Comparison of ENCODE assay signal across 1 cellular context in the genomic region with DNA sequence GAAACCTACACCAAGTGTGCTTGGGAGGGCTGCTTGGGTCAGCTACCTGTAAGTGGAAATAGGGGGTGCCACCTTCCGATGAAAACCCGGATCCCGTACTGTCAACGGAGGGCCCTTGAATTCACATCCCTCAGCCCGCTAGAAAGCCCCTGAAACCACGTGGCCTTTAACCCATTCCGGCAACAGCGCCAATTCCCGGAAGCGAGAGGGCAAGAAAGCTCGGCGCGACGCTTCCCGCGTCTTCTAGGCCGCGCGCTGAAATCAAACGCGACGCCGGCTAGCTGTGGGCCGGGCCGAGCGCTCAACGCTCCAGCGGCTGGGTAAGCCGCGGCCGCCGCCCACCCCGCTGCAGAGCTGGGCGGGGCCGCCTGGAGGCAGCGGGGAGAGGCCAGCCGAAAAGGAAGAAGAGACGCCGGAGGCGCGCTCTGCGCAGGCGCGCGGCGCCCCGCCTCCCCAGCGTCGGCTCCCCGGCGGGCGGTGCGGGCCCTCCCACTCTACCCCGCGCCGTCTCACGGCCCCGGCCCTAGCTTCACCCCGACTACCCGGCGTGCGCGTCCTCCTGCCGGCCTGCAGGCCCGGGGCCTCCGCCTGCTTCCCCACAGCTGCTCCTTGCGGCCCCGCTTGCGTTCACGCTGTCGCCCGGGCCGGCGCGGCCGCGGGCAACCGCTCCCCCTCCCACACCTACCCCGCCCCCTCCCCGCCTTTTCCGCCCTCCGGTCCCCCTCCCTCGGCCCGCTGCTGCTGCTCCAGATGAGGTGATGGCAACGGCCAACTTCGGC.
TF ChIP-seq lines count a peak whose summit lies in the region.

A gene (plus strand): TSS at position 492 of the 779 bp plus-strand sequence. CDS start 267 bp downstream, at position 759.

TF ChIP-seq in HEK293, 187 proteins besides CTCF, POLR2A, EP300 and RAD21 (continued from another document):
- TF ChIP-seq, protein P1, sequence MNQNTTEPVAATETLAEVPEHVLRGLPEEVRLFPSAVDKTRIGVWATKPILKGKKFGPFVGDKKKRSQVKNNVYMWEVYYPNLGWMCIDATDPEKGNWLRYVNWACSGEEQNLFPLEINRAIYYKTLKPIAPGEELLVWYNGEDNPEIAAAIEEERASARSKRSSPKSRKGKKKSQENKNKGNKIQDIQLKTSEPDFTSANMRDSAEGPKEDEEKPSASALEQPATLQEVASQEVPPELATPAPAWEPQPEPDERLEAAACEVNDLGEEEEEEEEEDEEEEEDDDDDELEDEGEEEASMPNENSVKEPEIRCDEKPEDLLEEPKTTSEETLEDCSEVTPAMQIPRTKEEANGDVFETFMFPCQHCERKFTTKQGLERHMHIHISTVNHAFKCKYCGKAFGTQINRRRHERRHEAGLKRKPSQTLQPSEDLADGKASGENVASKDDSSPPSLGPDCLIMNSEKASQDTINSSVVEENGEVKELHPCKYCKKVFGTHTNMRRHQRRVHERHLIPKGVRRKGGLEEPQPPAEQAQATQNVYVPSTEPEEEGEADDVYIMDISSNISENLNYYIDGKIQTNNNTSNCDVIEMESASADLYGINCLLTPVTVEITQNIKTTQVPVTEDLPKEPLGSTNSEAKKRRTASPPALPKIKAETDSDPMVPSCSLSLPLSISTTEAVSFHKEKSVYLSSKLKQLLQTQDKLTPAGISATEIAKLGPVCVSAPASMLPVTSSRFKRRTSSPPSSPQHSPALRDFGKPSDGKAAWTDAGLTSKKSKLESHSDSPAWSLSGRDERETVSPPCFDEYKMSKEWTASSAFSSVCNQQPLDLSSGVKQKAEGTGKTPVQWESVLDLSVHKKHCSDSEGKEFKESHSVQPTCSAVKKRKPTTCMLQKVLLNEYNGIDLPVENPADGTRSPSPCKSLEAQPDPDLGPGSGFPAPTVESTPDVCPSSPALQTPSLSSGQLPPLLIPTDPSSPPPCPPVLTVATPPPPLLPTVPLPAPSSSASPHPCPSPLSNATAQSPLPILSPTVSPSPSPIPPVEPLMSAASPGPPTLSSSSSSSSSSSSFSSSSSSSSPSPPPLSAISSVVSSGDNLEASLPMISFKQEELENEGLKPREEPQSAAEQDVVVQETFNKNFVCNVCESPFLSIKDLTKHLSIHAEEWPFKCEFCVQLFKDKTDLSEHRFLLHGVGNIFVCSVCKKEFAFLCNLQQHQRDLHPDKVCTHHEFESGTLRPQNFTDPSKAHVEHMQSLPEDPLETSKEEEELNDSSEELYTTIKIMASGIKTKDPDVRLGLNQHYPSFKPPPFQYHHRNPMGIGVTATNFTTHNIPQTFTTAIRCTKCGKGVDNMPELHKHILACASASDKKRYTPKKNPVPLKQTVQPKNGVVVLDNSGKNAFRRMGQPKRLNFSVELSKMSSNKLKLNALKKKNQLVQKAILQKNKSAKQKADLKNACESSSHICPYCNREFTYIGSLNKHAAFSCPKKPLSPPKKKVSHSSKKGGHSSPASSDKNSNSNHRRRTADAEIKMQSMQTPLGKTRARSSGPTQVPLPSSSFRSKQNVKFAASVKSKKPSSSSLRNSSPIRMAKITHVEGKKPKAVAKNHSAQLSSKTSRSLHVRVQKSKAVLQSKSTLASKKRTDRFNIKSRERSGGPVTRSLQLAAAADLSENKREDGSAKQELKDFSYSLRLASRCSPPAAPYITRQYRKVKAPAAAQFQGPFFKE (tag by site-specific recombination; IDR thresholded peaks at IDR 0.05; ENCODE audit: borderline replicate concordance) = no peak
- no peak for TF ChIP-seq ZNF311 (tag by site-specific recombination; IDR thresholded peaks at IDR 0.05; ENCODE audit: borderline replicate concordance)
- no peak for TF ChIP-seq ZNF221 (tag by site-specific recombination; IDR thresholded peaks at IDR 0.05; ENCODE audit: borderline replicate concordance)
- no peak for TF ChIP-seq ZNF140 (tag by site-specific recombination; IDR thresholded peaks at IDR 0.05)
- TF ChIP-seq ZNF791 (tag by site-specific recombination; IDR thresholded peaks at IDR 0.05) = no peak
- peak; percentile 48; the same call in 1 of the 2 replicates for TF ChIP-seq KLF8 (tag by site-specific recombination; IDR thresholded peaks at IDR 0.05)
- no peak for TF ChIP-seq ZNF626 (tag by site-specific recombination; IDR thresholded peaks at IDR 0.05)
- no peak for TF ChIP-seq ZNF571 (tag by site-specific recombination; IDR thresholded peaks at IDR 0.05)
- no peak for TF ChIP-seq ZNF155 (tag by site-specific recombination; IDR thresholded peaks at IDR 0.05)
- TF ChIP-seq SCRT1 (tag by site-specific recombination; IDR thresholded peaks at IDR 0.05; ENCODE audit: borderline replicate concordance) = no peak
- TF ChIP-seq ZSCAN16 (tag by site-specific recombination; IDR thresholded peaks at IDR 0.05) = 0 out of 2 replicates have a peak, but pooled peaks have one; percentile 24
- no peak for TF ChIP-seq ZNF350 (tag by site-specific recombination; IDR thresholded peaks at IDR 0.05)
- no peak for TF ChIP-seq ZNF391 (tag by site-specific recombination; IDR thresholded peaks at IDR 0.05; ENCODE audit: borderline replicate concordance, low read depth)
- TF ChIP-seq, protein P2, sequence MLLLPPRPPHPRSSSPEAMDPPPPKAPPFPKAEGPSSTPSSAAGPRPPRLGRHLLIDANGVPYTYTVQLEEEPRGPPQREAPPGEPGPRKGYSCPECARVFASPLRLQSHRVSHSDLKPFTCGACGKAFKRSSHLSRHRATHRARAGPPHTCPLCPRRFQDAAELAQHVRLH (tag by site-specific recombination; IDR thresholded peaks at IDR 0.05) = peak; percentile 55
- TF ChIP-seq ZNF24 (tag by site-specific recombination; IDR thresholded peaks at IDR 0.05) = peak; percentile 86
- peak; percentile 84 for TF ChIP-seq SP7 (tag by site-specific recombination; IDR thresholded peaks at IDR 0.05)
- no peak for TF ChIP-seq ZNF19 (tag by site-specific recombination; IDR thresholded peaks at IDR 0.05; ENCODE audit: low read depth)
- TF ChIP-seq ZNF23 (tag by site-specific recombination; IDR thresholded peaks at IDR 0.05; ENCODE audit: borderline replicate concordance) = no peak
- no peak for TF ChIP-seq ZNF777 (tag by site-specific recombination; IDR thresholded peaks at IDR 0.05; ENCODE audit: borderline replicate concordance)
- TF ChIP-seq ZNF169 (tag by site-specific recombination; IDR thresholded peaks at IDR 0.05) = no peak
- no peak; the same call in 1 of the 2 replicates for TF ChIP-seq ZNF558 (tag by site-specific recombination; IDR thresholded peaks at IDR 0.05)
- TF ChIP-seq SALL2 (tag by site-specific recombination; IDR thresholded peaks at IDR 0.05; ENCODE audit: borderline replicate concordance) = no peak
- no peak for TF ChIP-seq GLI4 (tag by site-specific recombination; IDR thresholded peaks at IDR 0.05)
- TF ChIP-seq ZBTB48 (tag by site-specific recombination; IDR thresholded peaks at IDR 0.05) = peak; percentile 56
- no peak for TF ChIP-seq ZNF223 (tag by site-specific recombination; IDR thresholded peaks at IDR 0.05)
- no peak for TF ChIP-seq GFI1B (tag by site-specific recombination; IDR thresholded peaks at IDR 0.05)
- TF ChIP-seq ZNF600 (tag by site-specific recombination; IDR thresholded peaks at IDR 0.05) = no peak
- TF ChIP-seq, protein P3, sequence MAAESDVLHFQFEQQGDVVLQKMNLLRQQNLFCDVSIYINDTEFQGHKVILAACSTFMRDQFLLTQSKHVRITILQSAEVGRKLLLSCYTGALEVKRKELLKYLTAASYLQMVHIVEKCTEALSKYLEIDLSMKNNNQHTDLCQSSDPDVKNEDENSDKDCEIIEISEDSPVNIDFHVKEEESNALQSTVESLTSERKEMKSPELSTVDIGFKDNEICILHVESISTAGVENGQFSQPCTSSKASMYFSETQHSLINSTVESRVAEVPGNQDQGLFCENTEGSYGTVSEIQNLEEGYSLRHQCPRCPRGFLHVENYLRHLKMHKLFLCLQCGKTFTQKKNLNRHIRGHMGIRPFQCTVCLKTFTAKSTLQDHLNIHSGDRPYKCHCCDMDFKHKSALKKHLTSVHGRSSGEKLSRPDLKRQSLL (tag by site-specific recombination; IDR thresholded peaks at IDR 0.05) = no peak
- no peak for TF ChIP-seq ZNF202 (tag by site-specific recombination; IDR thresholded peaks at IDR 0.05; ENCODE audit: borderline replicate concordance)
- TF ChIP-seq ZNF785 (tag by site-specific recombination; IDR thresholded peaks at IDR 0.05) = no peak
- TF ChIP-seq KLF7 (tag by site-specific recombination; IDR thresholded peaks at IDR 0.05; ENCODE audit: borderline replicate concordance) = peak; percentile 83; the same call in 1 of the 2 replicates
